1 cellular context compared by ENCODE assay signal in the genomic region with DNA sequence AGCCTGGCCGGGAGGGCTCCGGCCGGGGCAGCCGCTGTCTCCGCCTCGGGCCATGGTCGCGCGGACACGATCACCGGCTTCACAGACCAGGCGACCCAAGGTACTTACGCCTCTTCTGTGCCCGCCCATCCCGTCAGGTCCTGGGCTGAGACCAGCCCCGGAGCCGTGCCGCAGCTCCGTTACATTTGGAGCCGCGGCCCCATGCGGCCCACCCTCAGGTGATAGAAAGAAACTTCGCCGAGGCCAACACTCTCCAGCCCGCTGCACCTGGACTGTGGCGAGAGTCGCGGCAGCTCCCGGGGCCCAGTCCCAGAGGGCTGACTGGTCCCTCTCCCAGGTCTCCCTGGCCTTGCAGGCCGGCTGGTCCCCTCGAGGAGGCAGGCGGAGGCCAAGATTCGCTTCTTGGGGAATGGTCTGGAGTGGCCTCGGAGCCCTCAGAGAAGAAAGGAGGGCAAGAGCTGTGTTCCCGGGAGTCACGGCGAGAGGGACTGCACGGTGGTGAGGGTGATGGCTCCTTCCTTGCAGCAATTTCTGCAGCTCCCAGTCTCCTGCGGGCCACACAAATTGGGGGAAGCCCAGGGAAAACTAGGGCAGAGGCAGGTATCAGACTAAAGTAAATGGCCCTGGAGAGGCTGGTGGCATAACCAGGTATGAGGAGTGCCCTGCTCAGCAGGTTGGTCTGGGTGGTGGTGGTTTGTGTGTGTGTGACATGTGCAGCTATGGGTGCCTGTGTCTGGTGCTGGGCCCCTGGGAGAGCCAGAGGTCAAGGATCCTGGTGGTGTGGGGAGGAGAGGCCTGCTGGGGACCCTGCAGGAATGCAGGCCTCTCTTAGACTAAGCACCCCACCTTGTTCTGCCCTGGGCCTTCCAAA.
TF ChIP-seq lines count a peak whose summit lies in the region.

No MANE protein-coding gene starts in this region.

TF ChIP-seq in HepG2, 621 proteins besides CTCF, POLR2A, EP300 and RAD21 (continued from another document and continues in another):
- TF ChIP-seq, protein P1, sequence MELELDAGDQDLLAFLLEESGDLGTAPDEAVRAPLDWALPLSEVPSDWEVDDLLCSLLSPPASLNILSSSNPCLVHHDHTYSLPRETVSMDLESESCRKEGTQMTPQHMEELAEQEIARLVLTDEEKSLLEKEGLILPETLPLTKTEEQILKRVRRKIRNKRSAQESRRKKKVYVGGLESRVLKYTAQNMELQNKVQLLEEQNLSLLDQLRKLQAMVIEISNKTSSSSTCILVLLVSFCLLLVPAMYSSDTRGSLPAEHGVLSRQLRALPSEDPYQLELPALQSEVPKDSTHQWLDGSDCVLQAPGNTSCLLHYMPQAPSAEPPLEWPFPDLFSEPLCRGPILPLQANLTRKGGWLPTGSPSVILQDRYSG (CRISPR knock-in tag; IDR thresholded peaks at IDR 0.05): no peak
- TF ChIP-seq, protein P2, sequence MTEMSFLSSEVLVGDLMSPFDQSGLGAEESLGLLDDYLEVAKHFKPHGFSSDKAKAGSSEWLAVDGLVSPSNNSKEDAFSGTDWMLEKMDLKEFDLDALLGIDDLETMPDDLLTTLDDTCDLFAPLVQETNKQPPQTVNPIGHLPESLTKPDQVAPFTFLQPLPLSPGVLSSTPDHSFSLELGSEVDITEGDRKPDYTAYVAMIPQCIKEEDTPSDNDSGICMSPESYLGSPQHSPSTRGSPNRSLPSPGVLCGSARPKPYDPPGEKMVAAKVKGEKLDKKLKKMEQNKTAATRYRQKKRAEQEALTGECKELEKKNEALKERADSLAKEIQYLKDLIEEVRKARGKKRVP (CRISPR knock-in tag; IDR thresholded peaks at IDR 0.05): peak in 1 of 2 experiments; percentile 27; a peak in 1 of 4 replicates
- TF ChIP-seq, protein P3, sequence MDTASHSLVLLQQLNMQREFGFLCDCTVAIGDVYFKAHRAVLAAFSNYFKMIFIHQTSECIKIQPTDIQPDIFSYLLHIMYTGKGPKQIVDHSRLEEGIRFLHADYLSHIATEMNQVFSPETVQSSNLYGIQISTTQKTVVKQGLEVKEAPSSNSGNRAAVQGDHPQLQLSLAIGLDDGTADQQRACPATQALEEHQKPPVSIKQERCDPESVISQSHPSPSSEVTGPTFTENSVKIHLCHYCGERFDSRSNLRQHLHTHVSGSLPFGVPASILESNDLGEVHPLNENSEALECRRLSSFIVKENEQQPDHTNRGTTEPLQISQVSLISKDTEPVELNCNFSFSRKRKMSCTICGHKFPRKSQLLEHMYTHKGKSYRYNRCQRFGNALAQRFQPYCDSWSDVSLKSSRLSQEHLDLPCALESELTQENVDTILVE (CRISPR knock-in tag; IDR thresholded peaks at IDR 0.05): peak; percentile 58; the same call in 1 of the 2 replicates
- peak; percentile 19; the same call in 1 of the 2 replicates for TF ChIP-seq ZNF572 (CRISPR knock-in tag; IDR thresholded peaks at IDR 0.05)
- TF ChIP-seq ZNF703 (CRISPR knock-in tag; IDR thresholded peaks at IDR 0.05; ENCODE audit: borderline replicate concordance): no peak; the same call in 1 of the 2 replicates
- TF ChIP-seq, protein P4, sequence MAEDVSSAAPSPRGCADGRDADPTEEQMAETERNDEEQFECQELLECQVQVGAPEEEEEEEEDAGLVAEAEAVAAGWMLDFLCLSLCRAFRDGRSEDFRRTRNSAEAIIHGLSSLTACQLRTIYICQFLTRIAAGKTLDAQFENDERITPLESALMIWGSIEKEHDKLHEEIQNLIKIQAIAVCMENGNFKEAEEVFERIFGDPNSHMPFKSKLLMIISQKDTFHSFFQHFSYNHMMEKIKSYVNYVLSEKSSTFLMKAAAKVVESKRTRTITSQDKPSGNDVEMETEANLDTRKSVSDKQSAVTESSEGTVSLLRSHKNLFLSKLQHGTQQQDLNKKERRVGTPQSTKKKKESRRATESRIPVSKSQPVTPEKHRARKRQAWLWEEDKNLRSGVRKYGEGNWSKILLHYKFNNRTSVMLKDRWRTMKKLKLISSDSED (CRISPR knock-in tag; IDR thresholded peaks at IDR 0.05): 0 out of 2 replicates have a peak, but pooled peaks have one; percentile 81
- TF ChIP-seq, protein P5, sequence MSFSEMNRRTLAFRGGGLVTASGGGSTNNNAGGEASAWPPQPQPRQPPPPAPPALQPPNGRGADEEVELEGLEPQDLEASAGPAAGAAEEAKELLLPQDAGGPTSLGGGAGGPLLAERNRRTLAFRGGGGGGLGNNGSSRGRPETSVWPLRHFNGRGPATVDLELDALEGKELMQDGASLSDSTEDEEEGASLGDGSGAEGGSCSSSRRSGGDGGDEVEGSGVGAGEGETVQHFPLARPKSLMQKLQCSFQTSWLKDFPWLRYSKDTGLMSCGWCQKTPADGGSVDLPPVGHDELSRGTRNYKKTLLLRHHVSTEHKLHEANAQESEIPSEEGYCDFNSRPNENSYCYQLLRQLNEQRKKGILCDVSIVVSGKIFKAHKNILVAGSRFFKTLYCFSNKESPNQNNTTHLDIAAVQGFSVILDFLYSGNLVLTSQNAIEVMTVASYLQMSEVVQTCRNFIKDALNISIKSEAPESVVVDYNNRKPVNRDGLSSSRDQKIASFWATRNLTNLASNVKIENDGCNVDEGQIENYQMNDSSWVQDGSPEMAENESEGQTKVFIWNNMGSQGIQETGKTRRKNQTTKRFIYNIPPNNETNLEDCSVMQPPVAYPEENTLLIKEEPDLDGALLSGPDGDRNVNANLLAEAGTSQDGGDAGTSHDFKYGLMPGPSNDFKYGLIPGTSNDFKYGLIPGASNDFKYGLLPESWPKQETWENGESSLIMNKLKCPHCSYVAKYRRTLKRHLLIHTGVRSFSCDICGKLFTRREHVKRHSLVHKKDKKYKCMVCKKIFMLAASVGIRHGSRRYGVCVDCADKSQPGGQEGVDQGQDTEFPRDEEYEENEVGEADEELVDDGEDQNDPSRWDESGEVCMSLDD (CRISPR knock-in tag; IDR thresholded peaks at IDR 0.05; ENCODE audit: borderline replicate concordance): no peak
- TF ChIP-seq ZNF543 (CRISPR knock-in tag; IDR thresholded peaks at IDR 0.05): peak; percentile 62; the same call in 1 of the 2 replicates
- no peak for TF ChIP-seq SYNCRIP (IDR thresholded peaks at IDR 0.05; ENCODE audit: insufficient read depth, low read depth, low read length)
- TF ChIP-seq KLF9 (CRISPR knock-in tag; IDR thresholded peaks at IDR 0.05; ENCODE audit: low read depth): 0 out of 2 replicates have a peak, but pooled peaks have one; percentile 26
- TF ChIP-seq KLF13 (CRISPR knock-in tag; IDR thresholded peaks at IDR 0.05): no peak
- TF ChIP-seq, protein P6, sequence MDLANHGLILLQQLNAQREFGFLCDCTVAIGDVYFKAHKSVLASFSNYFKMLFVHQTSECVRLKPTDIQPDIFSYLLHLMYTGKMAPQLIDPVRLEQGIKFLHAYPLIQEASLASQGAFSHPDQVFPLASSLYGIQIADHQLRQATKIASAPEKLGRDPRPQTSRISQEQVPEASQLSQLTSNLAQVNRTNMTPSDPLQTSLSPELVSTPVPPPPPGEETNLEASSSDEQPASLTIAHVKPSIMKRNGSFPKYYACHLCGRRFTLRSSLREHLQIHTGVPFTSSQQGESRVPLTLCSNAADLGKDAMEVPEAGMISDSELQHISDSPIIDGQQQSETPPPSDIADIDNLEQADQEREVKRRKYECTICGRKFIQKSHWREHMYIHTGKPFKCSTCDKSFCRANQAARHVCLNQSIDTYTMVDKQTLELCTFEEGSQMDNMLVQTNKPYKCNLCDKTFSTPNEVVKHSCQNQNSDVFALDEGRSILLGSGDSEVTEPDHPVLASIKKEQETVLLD (CRISPR knock-in tag; IDR thresholded peaks at IDR 0.05; ENCODE audit: low read depth): peak; percentile 64
- TF ChIP-seq, protein P7, sequence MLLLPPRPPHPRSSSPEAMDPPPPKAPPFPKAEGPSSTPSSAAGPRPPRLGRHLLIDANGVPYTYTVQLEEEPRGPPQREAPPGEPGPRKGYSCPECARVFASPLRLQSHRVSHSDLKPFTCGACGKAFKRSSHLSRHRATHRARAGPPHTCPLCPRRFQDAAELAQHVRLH (CRISPR knock-in tag; IDR thresholded peaks at IDR 0.05; ENCODE audit: borderline replicate concordance, low read depth): peak; percentile 21; the same call in 1 of the 2 replicates
- TF ChIP-seq, protein P8, sequence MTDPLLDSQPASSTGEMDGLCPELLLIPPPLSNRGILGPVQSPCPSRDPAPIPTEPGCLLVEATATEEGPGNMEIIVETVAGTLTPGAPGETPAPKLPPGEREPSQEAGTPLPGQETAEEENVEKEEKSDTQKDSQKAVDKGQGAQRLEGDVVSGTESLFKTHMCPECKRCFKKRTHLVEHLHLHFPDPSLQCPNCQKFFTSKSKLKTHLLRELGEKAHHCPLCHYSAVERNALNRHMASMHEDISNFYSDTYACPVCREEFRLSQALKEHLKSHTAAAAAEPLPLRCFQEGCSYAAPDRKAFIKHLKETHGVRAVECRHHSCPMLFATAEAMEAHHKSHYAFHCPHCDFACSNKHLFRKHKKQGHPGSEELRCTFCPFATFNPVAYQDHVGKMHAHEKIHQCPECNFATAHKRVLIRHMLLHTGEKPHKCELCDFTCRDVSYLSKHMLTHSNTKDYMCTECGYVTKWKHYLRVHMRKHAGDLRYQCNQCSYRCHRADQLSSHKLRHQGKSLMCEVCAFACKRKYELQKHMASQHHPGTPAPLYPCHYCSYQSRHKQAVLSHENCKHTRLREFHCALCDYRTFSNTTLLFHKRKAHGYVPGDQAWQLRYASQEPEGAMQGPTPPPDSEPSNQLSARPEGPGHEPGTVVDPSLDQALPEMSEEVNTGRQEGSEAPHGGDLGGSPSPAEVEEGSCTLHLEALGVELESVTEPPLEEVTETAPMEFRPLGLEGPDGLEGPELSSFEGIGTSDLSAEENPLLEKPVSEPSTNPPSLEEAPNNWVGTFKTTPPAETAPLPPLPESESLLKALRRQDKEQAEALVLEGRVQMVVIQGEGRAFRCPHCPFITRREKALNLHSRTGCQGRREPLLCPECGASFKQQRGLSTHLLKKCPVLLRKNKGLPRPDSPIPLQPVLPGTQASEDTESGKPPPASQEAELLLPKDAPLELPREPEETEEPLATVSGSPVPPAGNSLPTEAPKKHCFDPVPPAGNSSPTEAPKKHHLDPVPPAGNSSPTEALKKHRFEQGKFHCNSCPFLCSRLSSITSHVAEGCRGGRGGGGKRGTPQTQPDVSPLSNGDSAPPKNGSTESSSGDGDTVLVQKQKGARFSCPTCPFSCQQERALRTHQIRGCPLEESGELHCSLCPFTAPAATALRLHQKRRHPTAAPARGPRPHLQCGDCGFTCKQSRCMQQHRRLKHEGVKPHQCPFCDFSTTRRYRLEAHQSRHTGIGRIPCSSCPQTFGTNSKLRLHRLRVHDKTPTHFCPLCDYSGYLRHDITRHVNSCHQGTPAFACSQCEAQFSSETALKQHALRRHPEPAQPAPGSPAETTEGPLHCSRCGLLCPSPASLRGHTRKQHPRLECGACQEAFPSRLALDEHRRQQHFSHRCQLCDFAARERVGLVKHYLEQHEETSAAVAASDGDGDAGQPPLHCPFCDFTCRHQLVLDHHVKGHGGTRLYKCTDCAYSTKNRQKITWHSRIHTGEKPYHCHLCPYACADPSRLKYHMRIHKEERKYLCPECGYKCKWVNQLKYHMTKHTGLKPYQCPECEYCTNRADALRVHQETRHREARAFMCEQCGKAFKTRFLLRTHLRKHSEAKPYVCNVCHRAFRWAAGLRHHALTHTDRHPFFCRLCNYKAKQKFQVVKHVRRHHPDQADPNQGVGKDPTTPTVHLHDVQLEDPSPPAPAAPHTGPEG (CRISPR knock-in tag; IDR thresholded peaks at IDR 0.05): no peak
- no peak for TF ChIP-seq ZNF589 (CRISPR knock-in tag; conservative IDR thresholded peaks at IDR 0.05)
- TF ChIP-seq ZNF205 (CRISPR knock-in tag; IDR thresholded peaks at IDR 0.05): no peak
- no peak for TF ChIP-seq PTBP1 (IDR thresholded peaks at IDR 0.05; ENCODE audit: low read depth, low read length, poor library complexity, severe bottlenecking)
- no peak for TF ChIP-seq SIN3B (IDR thresholded peaks at IDR 0.05; ENCODE audit: low read length)
- no peak for TF ChIP-seq HCFC1 (IDR thresholded peaks at IDR 0.05; ENCODE audit: low read depth, low read length)
- peak; percentile 64 for TF ChIP-seq ZNF605 (CRISPR knock-in tag; IDR thresholded peaks at IDR 0.05)
- TF ChIP-seq, protein P9, sequence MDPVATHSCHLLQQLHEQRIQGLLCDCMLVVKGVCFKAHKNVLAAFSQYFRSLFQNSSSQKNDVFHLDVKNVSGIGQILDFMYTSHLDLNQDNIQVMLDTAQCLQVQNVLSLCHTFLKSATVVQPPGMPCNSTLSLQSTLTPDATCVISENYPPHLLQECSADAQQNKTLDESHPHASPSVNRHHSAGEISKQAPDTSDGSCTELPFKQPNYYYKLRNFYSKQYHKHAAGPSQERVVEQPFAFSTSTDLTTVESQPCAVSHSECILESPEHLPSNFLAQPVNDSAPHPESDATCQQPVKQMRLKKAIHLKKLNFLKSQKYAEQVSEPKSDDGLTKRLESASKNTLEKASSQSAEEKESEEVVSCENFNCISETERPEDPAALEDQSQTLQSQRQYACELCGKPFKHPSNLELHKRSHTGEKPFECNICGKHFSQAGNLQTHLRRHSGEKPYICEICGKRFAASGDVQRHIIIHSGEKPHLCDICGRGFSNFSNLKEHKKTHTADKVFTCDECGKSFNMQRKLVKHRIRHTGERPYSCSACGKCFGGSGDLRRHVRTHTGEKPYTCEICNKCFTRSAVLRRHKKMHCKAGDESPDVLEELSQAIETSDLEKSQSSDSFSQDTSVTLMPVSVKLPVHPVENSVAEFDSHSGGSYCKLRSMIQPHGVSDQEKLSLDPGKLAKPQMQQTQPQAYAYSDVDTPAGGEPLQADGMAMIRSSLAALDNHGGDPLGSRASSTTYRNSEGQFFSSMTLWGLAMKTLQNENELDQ (CRISPR knock-in tag; IDR thresholded peaks at IDR 0.05; ENCODE audit: borderline replicate concordance): no peak
- TF ChIP-seq MZF1 (CRISPR knock-in tag; IDR thresholded peaks at IDR 0.05; ENCODE audit: borderline replicate concordance): no peak
- no peak for TF ChIP-seq ZNF33A (CRISPR knock-in tag; IDR thresholded peaks at IDR 0.05; ENCODE audit: borderline replicate concordance)
- no peak for TF ChIP-seq ZBTB21 (CRISPR knock-in tag; IDR thresholded peaks at IDR 0.05)
- TF ChIP-seq ZNF557 (CRISPR knock-in tag; IDR thresholded peaks at IDR 0.05): 0 out of 2 replicates have a peak, but pooled peaks have one; percentile 32
- no peak for TF ChIP-seq TRIM24 (CRISPR knock-in tag; IDR thresholded peaks at IDR 0.05)
- TF ChIP-seq BHLHE40 (IDR thresholded peaks at IDR 0.05; ENCODE audit: low read length): no peak; the same call in 1 of the 2 replicates
- TF ChIP-seq, protein P10, sequence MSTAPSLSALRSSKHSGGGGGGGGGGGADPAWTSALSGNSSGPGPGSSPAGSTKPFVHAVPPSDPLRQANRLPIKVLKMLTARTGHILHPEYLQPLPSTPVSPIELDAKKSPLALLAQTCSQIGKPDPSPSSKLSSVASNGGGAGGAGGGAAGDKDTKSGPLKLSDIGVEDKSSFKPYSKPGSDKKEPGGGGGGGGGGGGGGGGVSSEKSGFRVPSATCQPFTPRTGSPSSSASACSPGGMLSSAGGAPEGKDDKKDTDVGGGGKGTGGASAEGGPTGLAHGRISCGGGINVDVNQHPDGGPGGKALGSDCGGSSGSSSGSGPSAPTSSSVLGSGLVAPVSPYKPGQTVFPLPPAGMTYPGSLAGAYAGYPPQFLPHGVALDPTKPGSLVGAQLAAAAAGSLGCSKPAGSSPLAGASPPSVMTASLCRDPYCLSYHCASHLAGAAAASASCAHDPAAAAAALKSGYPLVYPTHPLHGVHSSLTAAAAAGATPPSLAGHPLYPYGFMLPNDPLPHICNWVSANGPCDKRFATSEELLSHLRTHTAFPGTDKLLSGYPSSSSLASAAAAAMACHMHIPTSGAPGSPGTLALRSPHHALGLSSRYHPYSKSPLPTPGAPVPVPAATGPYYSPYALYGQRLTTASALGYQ (CRISPR knock-in tag; IDR thresholded peaks at IDR 0.05): no peak
- TF ChIP-seq DNMT1 (CRISPR knock-in tag; IDR thresholded peaks at IDR 0.05): no peak
- no peak for TF ChIP-seq KLF11 (CRISPR knock-in tag; IDR thresholded peaks at IDR 0.05)
- 0 out of 2 replicates have a peak, but pooled peaks have one; percentile 29 for TF ChIP-seq ZNF792 (CRISPR knock-in tag; IDR thresholded peaks at IDR 0.05)
- 0 out of 2 replicates have a peak, but pooled peaks have one; percentile 39 for TF ChIP-seq ZNF577 (CRISPR knock-in tag; IDR thresholded peaks at IDR 0.05; ENCODE audit: borderline replicate concordance, low read depth)
